In genomic region chr10:14099885-14100284, GRCh38 we compare ENCODE assay signal across 1 cellular context.
TF ChIP-seq lines count a peak whose summit lies in the region.

No MANE protein-coding gene starts in this region.

TF ChIP-seq in GM23338, 12 proteins besides CTCF, POLR2A, EP300 and RAD21 (continued from another document):
- TF ChIP-seq REST (IDR thresholded peaks at IDR 0.05; ENCODE audit: unreplicated experiment), result no peak
- no peak for TF ChIP-seq NANOG (IDR thresholded peaks at IDR 0.05; ENCODE audit: borderline replicate concordance)
- no peak for TF ChIP-seq ETS1 (IDR thresholded peaks at IDR 0.05)
- TF ChIP-seq ZNF114 (CRISPR knock-in tag; IDR thresholded peaks at IDR 0.05), result no peak
- no peak for TF ChIP-seq POLR2AphosphoS5 (IDR thresholded peaks at IDR 0.05; ENCODE audit: low read depth)
- TF ChIP-seq EZH2phosphoT487 (IDR thresholded peaks at IDR 0.05; ENCODE audit: unreplicated experiment), result no peak
- no peak for TF ChIP-seq CREB1 (CRISPR knock-in tag; IDR thresholded peaks at IDR 0.05; ENCODE audit: low read depth)
- TF ChIP-seq STAT1 (IDR thresholded peaks at IDR 0.05; ENCODE audit: unreplicated experiment), result no peak
